Comparison of ENCODE assay signal across 8 cellular contexts in genomic region chr9:105053209-105053652, GRCh38.
A peak's percentile ranks its signal among the peaks of the same experiment; 100 is the strongest.
DNase-seq lines count a peak whose midpoint lies in the region; ATAC-seq, FAIRE-seq and TF ChIP-seq lines count a peak whose summit lies in the region.

No MANE protein-coding gene starts in this region.

- DNase-seq in A549 (ENCODE audit: low read depth in 1 of 2, low spot score in 1 of 2) (peak in 1 of 2 experiments; percentile 59), OCI-M1 (lab: John Stamatoyannopoulos, UW) (peak; percentile 61), C1 segment of cervical spinal cord (lab: John Stamatoyannopoulos, UW) (no peak), hypothalamus (lab: John Stamatoyannopoulos, UW) (no peak), posterior vena cava (ENCODE audit: low spot score) (no peak)
- peak; percentile 32 to 52 for DNase-seq in stimulated activated CD4-positive, alpha-beta T cell treated with anti-CD3 and anti-CD28 coated beads, Interleukin-4, amount 100 ng/mL, for 48 hours (ENCODE audit: low read depth in 2 of 2)

- H3K4me1 Mint-ChIP-seq in dendritic cell treated with granulocyte-macrophage colony-stimulating factor and Interleukin-4, amounts not matched to agents 40 ng/mL and 50 ng/mL, for 4 days (ENCODE audit: low read depth), result peaks cover 39% of the 10 kb centered on the region

- no peak for FAIRE-seq in A549 (lab: Jason Lieb, UNC)

- TF ChIP-seq POLR2A in A549 (IDR thresholded peaks at IDR 0.05; ENCODE audit: low read length), result no peak

- TF ChIP-seq EP300 in A549 (IDR thresholded peaks at IDR 0.05), result peak in 1 of 2 experiments; percentile 25; a peak in 1 of 5 replicates

- no peak for TF ChIP-seq CTCF in A549 (IDR thresholded peaks at IDR 0.05)

- H3K36me3 Mint-ChIP-seq in dendritic cell treated with granulocyte-macrophage colony-stimulating factor and Interleukin-4, amounts not matched to agents 40 ng/mL and 50 ng/mL, for 4 days (ENCODE audit: low read depth), result no peaks in the 10 kb centered on the region

- POLR2A ChIA-PET in A549 (lab: Yijun Ruan, JAX), result interaction anchor here (0.8 to 3.9 kb wide), 2 partner anchors 11 to 126 kb away, joined by 4 to 24 read pairs; no protein-coding TSS in a partner anchor

- peak overlapping the region; percentile 61 to 87 for H3K27ac ChIP-seq in A549

- H3K9me3 ChIP-seq in A549, result peaks cover 3% of the 10 kb centered on the region; the same call in 1 of the 3 replicates

- ATAC-seq in A549, result peak; percentile 75 to 86; a peak in 5 of 6 replicates
- ATAC-seq in GM21381 (IDR thresholded peaks at IDR 0.05; ENCODE audit: unreplicated experiment), result peak; percentile 83

- intact Hi-C loops in dendritic cell treated with granulocyte-macrophage colony-stimulating factor and Interleukin-4, amounts not matched to agents 40 ng/mL and 50 ng/mL, for 4 days (cut with micrococcal nuclease), result loop anchor here (5.0 to 10.0 kb wide), 2 partner anchors 99 to 188 kb away; no protein-coding TSS in a partner anchor
- intact Hi-C loops in posterior vena cava (cut with DNase I), result loop anchor here in 1 of 2 donors (10.0 kb wide), 1 partner anchor 92 kb away; no protein-coding TSS in a partner anchor

- H3K4me3 ChIP-seq in A549, result no peak overlapping the region

- no peak for TF ChIP-seq RAD21 in A549 (conservative IDR thresholded peaks at IDR 0.05 in 1 of 2, IDR thresholded peaks at IDR 0.05 in 1 of 2)

- H3K4me1 ChIP-seq in A549, result peaks cover 31% of the 10 kb centered on the region

- H3K4me3 Mint-ChIP-seq in dendritic cell treated with granulocyte-macrophage colony-stimulating factor and Interleukin-4, amounts not matched to agents 40 ng/mL and 50 ng/mL, for 4 days, result no peak overlapping the region

- H3K9me3 Mint-ChIP-seq in dendritic cell treated with granulocyte-macrophage colony-stimulating factor and Interleukin-4, amounts not matched to agents 40 ng/mL and 50 ng/mL, for 4 days, result no peaks in the 10 kb centered on the region

- CTCF ChIA-PET in A549 (lab: Yijun Ruan, JAX), result interaction anchor here (0.6 to 2.0 kb wide), 4 partner anchors 37 to 127 kb away, joined by 3 to 7 read pairs (median 3); no protein-coding TSS in a partner anchor

- peak overlapping the region; percentile 68 for H3K27ac Mint-ChIP-seq in dendritic cell treated with granulocyte-macrophage colony-stimulating factor and Interleukin-4, amounts not matched to agents 40 ng/mL and 50 ng/mL, for 4 days

- WGBS in A549 (ENCODE audit: missing lambda C conversion rate), result 58% methylated on average over 4 of the region's 4 CpGs

- no peaks in the 10 kb centered on the region for H3K27me3 Mint-ChIP-seq in dendritic cell treated with granulocyte-macrophage colony-stimulating factor and Interleukin-4, amounts not matched to agents 40 ng/mL and 50 ng/mL, for 4 days

- peak overlapping the region; percentile 49 for H3K4me2 ChIP-seq in A549

TF ChIP-seq in A549, 52 proteins besides CTCF, POLR2A, EP300 and RAD21:
- TF ChIP-seq BCL3 (IDR thresholded peaks at IDR 0.05) (no peak), MAFK (IDR thresholded peaks at IDR 0.05; ENCODE audit: partially characterized antibody) (peak; percentile 25), RFX5 (IDR thresholded peaks at IDR 0.05) (no peak), FOXS1 (CRISPR knock-in tag; IDR thresholded peaks at IDR 0.05) (no peak), FOSL2 (IDR thresholded peaks at IDR 0.05) (peak; percentile 48), FOSL2 (CRISPR knock-in tag; IDR thresholded peaks at IDR 0.05) (peak; percentile 87), ELK1 (IDR thresholded peaks at IDR 0.05; ENCODE audit: low read depth, low read length) (no peak), RNF2 (IDR thresholded peaks at IDR 0.05; ENCODE audit: borderline replicate concordance, low read depth) (no peak), RARB (CRISPR knock-in tag; IDR thresholded peaks at IDR 0.05) (no peak), EHMT2 (IDR thresholded peaks at IDR 0.05; ENCODE audit: low read depth) (no peak), HES2 (IDR thresholded peaks at IDR 0.05) (0 out of 2 replicates have a peak, but pooled peaks have one; percentile 67), SMC3 (IDR thresholded peaks at IDR 0.05) (no peak), CEBPB (IDR thresholded peaks at IDR 0.05) (peak; percentile 62 to 79; a peak in 3 of 4 replicates), JUNB (IDR thresholded peaks at IDR 0.05) (peak; percentile 55), REST (IDR thresholded peaks at IDR 0.05) (no peak), SREBF2 (IDR thresholded peaks at IDR 0.05) (no peak), JUN (IDR thresholded peaks at IDR 0.05) (peak in 1 of 2 experiments; percentile 47; a peak in 1 of 5 replicates), MAX (IDR thresholded peaks at IDR 0.05) (peak; percentile 47; the same call in 1 of the 2 replicates), NFE2L2 (conservative IDR thresholded peaks at IDR 0.05; ENCODE audit: low read length) (no peak)

Comparison
In these comparisons a context has a peak if more than half of its experiments do, and no peak if none do; other contexts are left out.
1. DNase-seq: peak in OCI-M1 (single experiment) and stimulated activated CD4-positive, alpha-beta T cell treated with anti-CD3 and anti-CD28 coated beads, Interleukin-4, amount 100 ng/mL, for 48 hours (2 of 2); none in C1 segment of cervical spinal cord (0 of 14), hypothalamus (0 of 51) and posterior vena cava (single experiment).